1 cellular context compared by ENCODE assay signal in genomic region chrX:47358387-47359065, GRCh38.
TF ChIP-seq lines count a peak whose summit lies in the region.

No MANE protein-coding gene starts in this region.

TF ChIP-seq in GM12878, 131 proteins besides CTCF, POLR2A, EP300 and RAD21 (continued from another document):
- TF ChIP-seq, protein P1, sequence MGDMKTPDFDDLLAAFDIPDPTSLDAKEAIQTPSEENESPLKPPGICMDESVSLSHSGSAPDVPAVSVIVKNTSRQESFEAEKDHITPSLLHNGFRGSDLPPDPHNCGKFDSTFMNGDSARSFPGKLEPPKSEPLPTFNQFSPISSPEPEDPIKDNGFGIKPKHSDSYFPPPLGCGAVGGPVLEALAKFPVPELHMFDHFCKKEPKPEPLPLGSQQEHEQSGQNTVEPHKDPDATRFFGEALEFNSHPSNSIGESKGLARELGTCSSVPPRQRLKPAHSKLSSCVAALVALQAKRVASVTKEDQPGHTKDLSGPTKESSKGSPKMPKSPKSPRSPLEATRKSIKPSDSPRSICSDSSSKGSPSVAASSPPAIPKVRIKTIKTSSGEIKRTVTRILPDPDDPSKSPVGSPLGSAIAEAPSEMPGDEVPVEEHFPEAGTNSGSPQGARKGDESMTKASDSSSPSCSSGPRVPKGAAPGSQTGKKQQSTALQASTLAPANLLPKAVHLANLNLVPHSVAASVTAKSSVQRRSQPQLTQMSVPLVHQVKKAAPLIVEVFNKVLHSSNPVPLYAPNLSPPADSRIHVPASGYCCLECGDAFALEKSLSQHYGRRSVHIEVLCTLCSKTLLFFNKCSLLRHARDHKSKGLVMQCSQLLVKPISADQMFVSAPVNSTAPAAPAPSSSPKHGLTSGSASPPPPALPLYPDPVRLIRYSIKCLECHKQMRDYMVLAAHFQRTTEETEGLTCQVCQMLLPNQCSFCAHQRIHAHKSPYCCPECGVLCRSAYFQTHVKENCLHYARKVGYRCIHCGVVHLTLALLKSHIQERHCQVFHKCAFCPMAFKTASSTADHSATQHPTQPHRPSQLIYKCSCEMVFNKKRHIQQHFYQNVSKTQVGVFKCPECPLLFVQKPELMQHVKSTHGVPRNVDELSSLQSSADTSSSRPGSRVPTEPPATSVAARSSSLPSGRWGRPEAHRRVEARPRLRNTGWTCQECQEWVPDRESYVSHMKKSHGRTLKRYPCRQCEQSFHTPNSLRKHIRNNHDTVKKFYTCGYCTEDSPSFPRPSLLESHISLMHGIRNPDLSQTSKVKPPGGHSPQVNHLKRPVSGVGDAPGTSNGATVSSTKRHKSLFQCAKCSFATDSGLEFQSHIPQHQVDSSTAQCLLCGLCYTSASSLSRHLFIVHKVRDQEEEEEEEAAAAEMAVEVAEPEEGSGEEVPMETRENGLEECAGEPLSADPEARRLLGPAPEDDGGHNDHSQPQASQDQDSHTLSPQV (IDR thresholded peaks at IDR 0.05), result no peak
- TF ChIP-seq HCFC1 (IDR thresholded peaks at IDR 0.05; ENCODE audit: low read length) (no peak), SRF (IDR thresholded peaks at IDR 0.05; ENCODE audit: low read depth in 2 of 2, low read length in 2 of 2) (no peak), NFIC (IDR thresholded peaks at IDR 0.05; ENCODE audit: low read depth, low read length) (no peak), KLF5 (IDR thresholded peaks at IDR 0.05; ENCODE audit: partially characterized antibody) (no peak), NR2F1 (conservative IDR thresholded peaks at IDR 0.05) (no peak), TCF12 (IDR thresholded peaks at IDR 0.05; ENCODE audit: low read depth, low read length) (no peak)
